In the genomic region with DNA sequence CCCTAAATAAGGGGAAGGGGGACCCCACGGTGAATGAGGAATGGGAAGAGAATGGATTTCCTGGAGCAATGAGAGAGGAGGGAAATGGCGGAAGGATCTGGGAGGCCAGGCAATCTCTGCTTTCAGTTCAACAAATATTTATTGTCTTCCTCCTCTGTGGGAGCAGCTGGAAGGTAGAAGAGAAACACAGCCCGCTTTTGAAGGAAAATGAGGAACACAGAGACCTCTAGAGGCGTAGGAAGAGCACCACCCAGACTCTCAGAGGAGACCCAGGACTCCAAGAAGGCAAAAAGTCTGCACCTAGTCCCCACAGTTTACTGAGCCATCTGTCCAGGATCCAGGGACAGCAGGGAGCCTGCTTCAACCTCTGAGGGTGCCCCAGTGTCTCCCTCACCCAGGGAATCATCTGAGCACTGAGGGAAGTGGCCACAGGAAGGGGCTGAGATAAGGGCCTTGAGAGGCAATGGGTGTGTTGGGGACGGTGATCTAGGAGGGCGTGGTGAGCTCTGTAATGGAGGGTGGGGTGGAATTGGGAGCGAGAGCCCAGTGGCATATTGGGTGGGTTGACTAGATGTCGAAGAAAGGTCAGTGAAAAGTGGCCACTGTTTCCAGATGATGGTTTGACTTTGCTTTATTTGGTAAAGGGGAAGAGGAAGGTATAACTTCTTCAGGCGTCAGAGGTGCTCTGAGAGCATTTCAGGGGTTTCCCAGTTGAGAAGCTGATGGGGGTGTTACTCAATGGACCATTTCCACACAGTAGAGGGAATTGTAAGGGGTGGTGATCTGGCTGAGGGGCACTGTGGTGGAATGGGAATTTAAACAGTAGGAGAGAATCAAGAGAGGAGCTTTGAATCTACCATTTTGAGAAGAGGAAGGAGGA, we compare ENCODE assay signal across 8 cellular contexts. TPM values are rescaled to one million over a fixed set of nuclear protein-coding genes. Genes with fewer than 3 reads are reported as not detected.
DNase-seq lines count a peak whose midpoint lies in the region; ATAC-seq, FAIRE-seq and TF ChIP-seq lines count a peak whose summit lies in the region.

No MANE protein-coding gene starts in this region.

- no peaks in the 10 kb centered on the region for H3K27me3 ChIP-seq in smooth muscle cell (ENCODE audit: low read depth)

- POLR2A ChIA-PET in T-cell (lab: Charles Lee): no interaction called here

- H3K9me3 ChIP-seq in smooth muscle cell (replicated peaks; ENCODE audit: low read depth): no peaks in the 10 kb centered on the region

- DNase-seq in GM12891 (ENCODE audit: insufficient read length, low spot score) (no peak), T-cell (no peak), left ventricle myocardium superior (no peak), smooth muscle cell (lab: John Stamatoyannopoulos, UW; ENCODE audit: unreplicated experiment) (no peak)
- DNase-seq in activated naive CD4-positive, alpha-beta T cell treated with anti-CD3 and anti-CD28 coated beads, Interleukin-2, amount 10 ng/mL, durations not matched to agents 7 days and 5 days: no peak

- peaks cover 8% of the 10 kb centered on the region for H3F3A ChIP-seq in smooth muscle cell (ENCODE audit: low read depth)

- H3K4me3 Mint-ChIP-seq in T-cell: no peak overlapping the region
- H3K4me3 Mint-ChIP-seq in activated naive CD4-positive, alpha-beta T cell treated with anti-CD3 and anti-CD28 coated beads, Interleukin-2, amount 10 ng/mL, durations not matched to agents 7 days and 5 days: no peak overlapping the region

- H3K27me3 Mint-ChIP-seq in T-cell: peaks cover 7 to 26% of the 10 kb centered on the region in 2 donors
- peaks cover 70% of the 10 kb centered on the region for H3K27me3 Mint-ChIP-seq in activated naive CD4-positive, alpha-beta T cell treated with anti-CD3 and anti-CD28 coated beads, Interleukin-2, amount 10 ng/mL, durations not matched to agents 7 days and 5 days

- TF ChIP-seq POLR2A in GM12891 (IDR thresholded peaks at IDR 0.05; ENCODE audit: low read depth, low read length): no peak

- TF ChIP-seq CTCF in smooth muscle cell (IDR thresholded peaks at IDR 0.05; ENCODE audit: borderline replicate concordance, insufficient read depth, poor library complexity, severe bottlenecking): no peak

- peak; percentile 13 for FAIRE-seq in GM12891 (lab: Jason Lieb, UNC)

- H3K4me1 ChIP-seq in smooth muscle cell (ENCODE audit: low read depth): peaks cover 23% of the 10 kb centered on the region

- CTCF ChIA-PET in T-cell (lab: Charles Lee): interaction anchor here (0.6 to 1.7 kb wide), 4 partner anchors 9 to 912 kb away, joined by 3 to 6 read pairs (median 4); no protein-coding TSS in a partner anchor
- CTCF ChIA-PET in activated naive CD4-positive, alpha-beta T cell treated with anti-CD3 and anti-CD28 coated beads, Interleukin-2, amount 10 ng/mL, durations not matched to agents 7 days and 5 days (lab: Charles Lee): interaction anchor here (1.0 to 1.2 kb wide), 2 partner anchors 12 to 15 kb away, joined by 3 to 4 read pairs; no protein-coding TSS in a partner anchor

- no peaks in the 10 kb centered on the region for H3K36me3 Mint-ChIP-seq in T-cell
- H3K36me3 Mint-ChIP-seq in activated naive CD4-positive, alpha-beta T cell treated with anti-CD3 and anti-CD28 coated beads, Interleukin-2, amount 10 ng/mL, durations not matched to agents 7 days and 5 days: no peaks in the 10 kb centered on the region

- H4K20me1 ChIP-seq in smooth muscle cell (ENCODE audit: low read depth): no peaks in the 10 kb centered on the region

- peak overlapping the region; percentile 60 for H3K9ac ChIP-seq in smooth muscle cell (ENCODE audit: low read depth)

- peaks cover 4 to 14% (median 5%) of the 10 kb centered on the region in 3 donors for H3K4me1 Mint-ChIP-seq in T-cell
- H3K4me1 Mint-ChIP-seq in activated naive CD4-positive, alpha-beta T cell treated with anti-CD3 and anti-CD28 coated beads, Interleukin-2, amount 10 ng/mL, durations not matched to agents 7 days and 5 days: no peaks in the 10 kb centered on the region

- peak overlapping the region; percentile 77 for H3K4me2 ChIP-seq in smooth muscle cell

- intact Hi-C loops in left ventricle myocardium superior (cut with micrococcal nuclease): no loop called here

- peak overlapping the region; percentile 63 for H2AFZ ChIP-seq in smooth muscle cell (ENCODE audit: low read depth)

- H3K36me3 ChIP-seq in smooth muscle cell (ENCODE audit: low read depth): no peaks in the 10 kb centered on the region

- peak overlapping the region; percentile 41 for H3K4me3 ChIP-seq in smooth muscle cell

- peak overlapping the region; percentile 33 to 55 for H3K27ac Mint-ChIP-seq in T-cell
- H3K27ac Mint-ChIP-seq in activated naive CD4-positive, alpha-beta T cell treated with anti-CD3 and anti-CD28 coated beads, Interleukin-2, amount 10 ng/mL, durations not matched to agents 7 days and 5 days: no peak overlapping the region

- peak overlapping the region; percentile 86 for H3K27ac ChIP-seq in smooth muscle cell (ENCODE audit: low read depth)

- 74% methylated on average over 8 of the region's 9 CpGs for WGBS in smooth muscle cell (ENCODE audit: low lambda C conversion rate)

- H3K9me3 Mint-ChIP-seq in T-cell: no peaks in the 10 kb centered on the region
- H3K9me3 Mint-ChIP-seq in activated naive CD4-positive, alpha-beta T cell treated with anti-CD3 and anti-CD28 coated beads, Interleukin-2, amount 10 ng/mL, durations not matched to agents 7 days and 5 days: no peaks in the 10 kb centered on the region

- peak; percentile 65 to 88 (median 70) for ATAC-seq in T-cell (replicated peaks in 1 of 4)
- ATAC-seq in left ventricle myocardium superior: peak; percentile 46
- ATAC-seq in HG02973 (IDR thresholded peaks at IDR 0.05; ENCODE audit: unreplicated experiment): no peak
- no peak for ATAC-seq in GM18498 (IDR thresholded peaks at IDR 0.05; ENCODE audit: unreplicated experiment)
- ATAC-seq in HG03175 (IDR thresholded peaks at IDR 0.05; ENCODE audit: unreplicated experiment): no peak

- H3K79me2 ChIP-seq in smooth muscle cell (ENCODE audit: low read depth): no peaks in the 10 kb centered on the region

TF ChIP-seq in GM12891, 5 proteins besides CTCF, POLR2A, EP300 and RAD21:
- TF ChIP-seq TAF1 (IDR thresholded peaks at IDR 0.05; ENCODE audit: low read depth, low read length) (no peak), SPI1 (IDR thresholded peaks at IDR 0.05; ENCODE audit: low read depth, low read length) (peak; percentile 15; the same call in 1 of the 2 replicates), POU2F2 (IDR thresholded peaks at IDR 0.05; ENCODE audit: low read depth, low read length) (no peak), POLR2AphosphoS5 (IDR thresholded peaks at IDR 0.05; ENCODE audit: low read depth, low read length) (no peak), PAX5 (IDR thresholded peaks at IDR 0.05; ENCODE audit: insufficient read depth, low read length, severe bottlenecking) (no peak)

RNA-seq across cellular contexts. Expression of a gene that starts 0.6 kb away (rescaled TPM):
- not detected for polyA plus RNA-seq in GM12891 (2012; ENCODE audit: low read depth, missing spikeins)
- total RNA-seq in T-cell: not detected
- 1.5 TPM for total RNA-seq in left ventricle myocardium superior
- total RNA-seq in smooth muscle cell: 2.6 and 6.5 TPM in 2 replicates
- 1.6 and 2.1 TPM in 2 replicates for polyA plus RNA-seq in smooth muscle cell

RNA-seq across cellular contexts. Expression of a gene that starts 2.8 kb away (rescaled TPM):
- not detected for polyA plus RNA-seq in GM12891 (2012; ENCODE audit: low read depth, missing spikeins)
- not detected for total RNA-seq in T-cell
- not detected for total RNA-seq in left ventricle myocardium superior
- 0.63 and 0.94 TPM in 2 replicates for total RNA-seq in smooth muscle cell
- polyA plus RNA-seq in smooth muscle cell: 0.52 and 1.5 TPM in 2 replicates

RNA-seq across cellular contexts. Expression of a gene that starts 5.0 kb away (rescaled TPM):
- polyA plus RNA-seq in GM12891 (2012; ENCODE audit: low read depth, missing spikeins): not detected
- total RNA-seq in T-cell (not detected), left ventricle myocardium superior (not detected), smooth muscle cell (1.4 and 11.6 TPM in 2 replicates)
- 1.2 TPM in 1 of 2 replicates, not detected in the other for polyA plus RNA-seq in smooth muscle cell

RNA-seq across cellular contexts. Expression of a gene that starts 23.7 kb away (rescaled TPM):
- not detected for polyA plus RNA-seq in GM12891 (2012; ENCODE audit: low read depth, missing spikeins)
- total RNA-seq in T-cell (not detected), left ventricle myocardium superior (not detected), smooth muscle cell (0.49 and 0.90 TPM in 2 replicates)
- 0.97 and 1.1 TPM in 2 replicates for polyA plus RNA-seq in smooth muscle cell

RNA-seq across cellular contexts. Expression of a gene that starts 42.4 kb away (rescaled TPM):
- polyA plus RNA-seq in GM12891 (2012; ENCODE audit: low read depth, missing spikeins): 28.3 TPM
- total RNA-seq in T-cell (10 to 100 TPM; 20.7 to 38.6 (median 28.1) TPM), left ventricle myocardium superior (11.2 TPM), smooth muscle cell (4.9 and 8.2 TPM in 2 replicates)
- polyA plus RNA-seq in smooth muscle cell: 15.0 and 25.4 TPM in 2 replicates

Comparison
In these comparisons a context has a peak if more than half of its experiments do, and no peak if none do; other contexts are left out.
1. ATAC-seq: peak in T-cell (4 of 4) and left ventricle myocardium superior (single experiment); none in HG02973 (single experiment), GM18498 (single experiment) and HG03175 (single experiment).